In genomic region chr16:46743232-46743719, GRCh38 we compare ENCODE assay signal across 1 cellular context.
TF ChIP-seq lines count a peak whose summit lies in the region.

No MANE protein-coding gene starts in this region.

TF ChIP-seq in HepG2, 621 proteins besides CTCF, POLR2A, EP300 and RAD21 (continued from another document and continues in another):
- TF ChIP-seq, protein P1, sequence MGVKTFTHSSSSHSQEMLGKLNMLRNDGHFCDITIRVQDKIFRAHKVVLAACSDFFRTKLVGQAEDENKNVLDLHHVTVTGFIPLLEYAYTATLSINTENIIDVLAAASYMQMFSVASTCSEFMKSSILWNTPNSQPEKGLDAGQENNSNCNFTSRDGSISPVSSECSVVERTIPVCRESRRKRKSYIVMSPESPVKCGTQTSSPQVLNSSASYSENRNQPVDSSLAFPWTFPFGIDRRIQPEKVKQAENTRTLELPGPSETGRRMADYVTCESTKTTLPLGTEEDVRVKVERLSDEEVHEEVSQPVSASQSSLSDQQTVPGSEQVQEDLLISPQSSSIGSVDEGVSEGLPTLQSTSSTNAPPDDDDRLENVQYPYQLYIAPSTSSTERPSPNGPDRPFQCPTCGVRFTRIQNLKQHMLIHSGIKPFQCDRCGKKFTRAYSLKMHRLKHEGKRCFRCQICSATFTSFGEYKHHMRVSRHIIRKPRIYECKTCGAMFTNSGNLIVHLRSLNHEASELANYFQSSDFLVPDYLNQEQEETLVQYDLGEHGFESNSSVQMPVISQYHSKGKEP (CRISPR knock-in tag; IDR thresholded peaks at IDR 0.05), result no peak
- TF ChIP-seq ETV5 (CRISPR knock-in tag; IDR thresholded peaks at IDR 0.05; ENCODE audit: borderline replicate concordance) (no peak), ZNF607 (CRISPR knock-in tag; IDR thresholded peaks at IDR 0.05; ENCODE audit: borderline replicate concordance) (0 out of 2 replicates have a peak, but pooled peaks have one; percentile 29), NFYB (CRISPR knock-in tag; IDR thresholded peaks at IDR 0.05) (peak; percentile 41; the same call in 1 of the 2 replicates), KDM5A (IDR thresholded peaks at IDR 0.05; ENCODE audit: borderline replicate concordance, low read length) (no peak), HDAC1 (CRISPR knock-in tag; IDR thresholded peaks at IDR 0.05) (peak; percentile 31; the same call in 1 of the 2 replicates), REL (CRISPR knock-in tag; conservative IDR thresholded peaks at IDR 0.05) (no peak), ZNF160 (CRISPR knock-in tag; IDR thresholded peaks at IDR 0.05) (no peak), ZNF337 (CRISPR knock-in tag; IDR thresholded peaks at IDR 0.05; ENCODE audit: borderline replicate concordance, low read depth) (no peak), CREB3 (CRISPR knock-in tag; IDR thresholded peaks at IDR 0.05) (no peak), BCL3 (CRISPR knock-in tag; IDR thresholded peaks at IDR 0.05) (no peak), YY1 (IDR thresholded peaks at IDR 0.05; ENCODE audit: insufficient read depth, insufficient replicate concordance, low read depth, low read length) (no peak), THAP9 (CRISPR knock-in tag; IDR thresholded peaks at IDR 0.05; ENCODE audit: borderline replicate concordance) (no peak), NFKBIZ (CRISPR knock-in tag; IDR thresholded peaks at IDR 0.05) (no peak), HBP1 (CRISPR knock-in tag; IDR thresholded peaks at IDR 0.05; ENCODE audit: low read depth) (no peak), ZNF784 (CRISPR knock-in tag; IDR thresholded peaks at IDR 0.05; ENCODE audit: borderline replicate concordance) (no peak), ZBTB4 (CRISPR knock-in tag; IDR thresholded peaks at IDR 0.05; ENCODE audit: borderline replicate concordance) (no peak), ETV6 (CRISPR knock-in tag; conservative IDR thresholded peaks at IDR 0.05) (no peak), SMARCC2 (IDR thresholded peaks at IDR 0.05) (no peak), ZNF850 (CRISPR knock-in tag; conservative IDR thresholded peaks at IDR 0.05) (no peak), ZNF446 (CRISPR knock-in tag; IDR thresholded peaks at IDR 0.05) (no peak), ZNF747 (CRISPR knock-in tag; IDR thresholded peaks at IDR 0.05; ENCODE audit: borderline replicate concordance) (no peak), SAP130 (CRISPR knock-in tag; IDR thresholded peaks at IDR 0.05; ENCODE audit: low read depth) (0 out of 2 replicates have a peak, but pooled peaks have one; percentile 12), ATRX (CRISPR knock-in tag; IDR thresholded peaks at IDR 0.05; ENCODE audit: borderline replicate concordance) (no peak), GABPB1 (CRISPR knock-in tag; IDR thresholded peaks at IDR 0.05) (no peak; the same call in 1 of the 2 replicates), HNF4G (IDR thresholded peaks at IDR 0.05; ENCODE audit: borderline replicate concordance, low read depth, low read length) (no peak), HNF4G (CRISPR knock-in tag; IDR thresholded peaks at IDR 0.05; ENCODE audit: borderline replicate concordance, low read depth) (no peak)
- TF ChIP-seq, protein P2, sequence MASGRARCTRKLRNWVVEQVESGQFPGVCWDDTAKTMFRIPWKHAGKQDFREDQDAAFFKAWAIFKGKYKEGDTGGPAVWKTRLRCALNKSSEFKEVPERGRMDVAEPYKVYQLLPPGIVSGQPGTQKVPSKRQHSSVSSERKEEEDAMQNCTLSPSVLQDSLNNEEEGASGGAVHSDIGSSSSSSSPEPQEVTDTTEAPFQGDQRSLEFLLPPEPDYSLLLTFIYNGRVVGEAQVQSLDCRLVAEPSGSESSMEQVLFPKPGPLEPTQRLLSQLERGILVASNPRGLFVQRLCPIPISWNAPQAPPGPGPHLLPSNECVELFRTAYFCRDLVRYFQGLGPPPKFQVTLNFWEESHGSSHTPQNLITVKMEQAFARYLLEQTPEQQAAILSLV (CRISPR knock-in tag; IDR thresholded peaks at IDR 0.05; ENCODE audit: borderline replicate concordance), result no peak
- TF ChIP-seq, protein P3, sequence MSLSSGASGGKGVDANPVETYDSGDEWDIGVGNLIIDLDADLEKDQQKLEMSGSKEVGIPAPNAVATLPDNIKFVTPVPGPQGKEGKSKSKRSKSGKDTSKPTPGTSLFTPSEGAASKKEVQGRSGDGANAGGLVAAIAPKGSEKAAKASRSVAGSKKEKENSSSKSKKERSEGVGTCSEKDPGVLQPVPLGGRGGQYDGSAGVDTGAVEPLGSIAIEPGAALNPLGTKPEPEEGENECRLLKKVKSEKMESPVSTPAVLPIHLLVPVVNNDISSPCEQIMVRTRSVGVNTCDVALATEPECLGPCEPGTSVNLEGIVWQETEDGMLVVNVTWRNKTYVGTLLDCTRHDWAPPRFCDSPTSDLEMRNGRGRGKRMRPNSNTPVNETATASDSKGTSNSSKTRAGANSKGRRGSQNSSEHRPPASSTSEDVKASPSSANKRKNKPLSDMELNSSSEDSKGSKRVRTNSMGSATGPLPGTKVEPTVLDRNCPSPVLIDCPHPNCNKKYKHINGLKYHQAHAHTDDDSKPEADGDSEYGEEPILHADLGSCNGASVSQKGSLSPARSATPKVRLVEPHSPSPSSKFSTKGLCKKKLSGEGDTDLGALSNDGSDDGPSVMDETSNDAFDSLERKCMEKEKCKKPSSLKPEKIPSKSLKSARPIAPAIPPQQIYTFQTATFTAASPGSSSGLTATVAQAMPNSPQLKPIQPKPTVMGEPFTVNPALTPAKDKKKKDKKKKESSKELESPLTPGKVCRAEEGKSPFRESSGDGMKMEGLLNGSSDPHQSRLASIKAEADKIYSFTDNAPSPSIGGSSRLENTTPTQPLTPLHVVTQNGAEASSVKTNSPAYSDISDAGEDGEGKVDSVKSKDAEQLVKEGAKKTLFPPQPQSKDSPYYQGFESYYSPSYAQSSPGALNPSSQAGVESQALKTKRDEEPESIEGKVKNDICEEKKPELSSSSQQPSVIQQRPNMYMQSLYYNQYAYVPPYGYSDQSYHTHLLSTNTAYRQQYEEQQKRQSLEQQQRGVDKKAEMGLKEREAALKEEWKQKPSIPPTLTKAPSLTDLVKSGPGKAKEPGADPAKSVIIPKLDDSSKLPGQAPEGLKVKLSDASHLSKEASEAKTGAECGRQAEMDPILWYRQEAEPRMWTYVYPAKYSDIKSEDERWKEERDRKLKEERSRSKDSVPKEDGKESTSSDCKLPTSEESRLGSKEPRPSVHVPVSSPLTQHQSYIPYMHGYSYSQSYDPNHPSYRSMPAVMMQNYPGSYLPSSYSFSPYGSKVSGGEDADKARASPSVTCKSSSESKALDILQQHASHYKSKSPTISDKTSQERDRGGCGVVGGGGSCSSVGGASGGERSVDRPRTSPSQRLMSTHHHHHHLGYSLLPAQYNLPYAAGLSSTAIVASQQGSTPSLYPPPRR (CRISPR knock-in tag; IDR thresholded peaks at IDR 0.05; ENCODE audit: borderline replicate concordance), result no peak
- TF ChIP-seq, protein P4, sequence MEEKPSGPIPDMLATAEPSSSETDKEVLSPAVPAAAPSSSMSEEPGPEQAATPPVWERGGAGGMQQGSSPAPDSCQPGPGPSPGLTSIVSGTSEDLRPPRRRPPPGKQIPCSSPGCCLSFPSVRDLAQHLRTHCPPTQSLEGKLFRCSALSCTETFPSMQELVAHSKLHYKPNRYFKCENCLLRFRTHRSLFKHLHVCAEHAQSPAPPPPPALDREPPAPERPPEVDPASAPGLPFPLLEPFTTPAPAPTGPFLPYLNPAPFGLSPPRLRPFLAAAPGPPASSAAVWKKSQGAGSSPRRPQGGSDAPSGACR (CRISPR knock-in tag; IDR thresholded peaks at IDR 0.05), result no peak
- TF ChIP-seq, protein P5, sequence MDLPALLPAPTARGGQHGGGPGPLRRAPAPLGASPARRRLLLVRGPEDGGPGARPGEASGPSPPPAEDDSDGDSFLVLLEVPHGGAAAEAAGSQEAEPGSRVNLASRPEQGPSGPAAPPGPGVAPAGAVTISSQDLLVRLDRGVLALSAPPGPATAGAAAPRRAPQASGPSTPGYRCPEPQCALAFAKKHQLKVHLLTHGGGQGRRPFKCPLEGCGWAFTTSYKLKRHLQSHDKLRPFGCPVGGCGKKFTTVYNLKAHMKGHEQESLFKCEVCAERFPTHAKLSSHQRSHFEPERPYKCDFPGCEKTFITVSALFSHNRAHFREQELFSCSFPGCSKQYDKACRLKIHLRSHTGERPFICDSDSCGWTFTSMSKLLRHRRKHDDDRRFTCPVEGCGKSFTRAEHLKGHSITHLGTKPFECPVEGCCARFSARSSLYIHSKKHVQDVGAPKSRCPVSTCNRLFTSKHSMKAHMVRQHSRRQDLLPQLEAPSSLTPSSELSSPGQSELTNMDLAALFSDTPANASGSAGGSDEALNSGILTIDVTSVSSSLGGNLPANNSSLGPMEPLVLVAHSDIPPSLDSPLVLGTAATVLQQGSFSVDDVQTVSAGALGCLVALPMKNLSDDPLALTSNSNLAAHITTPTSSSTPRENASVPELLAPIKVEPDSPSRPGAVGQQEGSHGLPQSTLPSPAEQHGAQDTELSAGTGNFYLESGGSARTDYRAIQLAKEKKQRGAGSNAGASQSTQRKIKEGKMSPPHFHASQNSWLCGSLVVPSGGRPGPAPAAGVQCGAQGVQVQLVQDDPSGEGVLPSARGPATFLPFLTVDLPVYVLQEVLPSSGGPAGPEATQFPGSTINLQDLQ (CRISPR knock-in tag; IDR thresholded peaks at IDR 0.05), result no peak
